Comparison of ENCODE assay signal across 8 cellular contexts in the genomic region with DNA sequence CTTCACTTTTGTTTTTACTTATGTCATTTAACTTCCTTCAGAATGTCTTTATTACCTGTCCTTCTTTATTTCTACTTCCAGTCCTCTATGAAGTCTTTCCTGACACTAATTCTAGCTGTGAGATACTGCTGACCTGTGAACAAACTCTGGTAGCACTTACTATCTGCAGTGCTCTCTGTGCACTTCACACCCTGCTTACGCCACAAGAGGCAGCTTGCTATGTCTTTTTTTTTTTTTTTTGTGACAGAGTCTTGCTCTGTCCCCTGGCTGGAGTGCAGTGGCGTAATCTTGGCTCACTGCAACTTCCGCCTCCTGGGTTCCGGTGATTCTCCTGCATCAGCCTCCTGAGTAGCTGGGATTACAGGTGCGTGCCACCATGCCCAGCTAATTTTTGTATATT. TPM values are rescaled to one million over a fixed set of nuclear protein-coding genes. Genes with fewer than 3 reads are reported as not detected.
DNase-seq lines count a peak whose midpoint lies in the region; ATAC-seq and TF ChIP-seq lines count a peak whose summit lies in the region.

No MANE protein-coding gene starts in this region.

- H3K36me3 ChIP-seq in brain microvascular endothelial cell (replicated peaks) = no peaks in the 10 kb centered on the region

- no peaks in the 10 kb centered on the region for H3K9me3 Mint-ChIP-seq in natural killer cell treated with Interleukin-12 subunit alpha and Interleukin-12 subunit beta and Interleukin-15 and Interleukin-18, amount 100 ng/mL, for 72 hours

- peak overlapping the region; percentile 84 for H3K4me3 Mint-ChIP-seq in natural killer cell treated with Interleukin-12 subunit alpha and Interleukin-12 subunit beta and Interleukin-15 and Interleukin-18, amount 100 ng/mL, for 72 hours

- ATAC-seq in natural killer cell treated with Interleukin-12 subunit alpha and Interleukin-12 subunit beta and Interleukin-15 and Interleukin-18, amount 100 ng/mL, for 72 hours = peak; percentile 91 to 96
- ATAC-seq in HG02852 (IDR thresholded peaks at IDR 0.05; ENCODE audit: unreplicated experiment) = no peak
- no peak for ATAC-seq in HG02970 (IDR thresholded peaks at IDR 0.05; ENCODE audit: low FRiP score, unreplicated experiment)

- no peaks in the 10 kb centered on the region for H3K36me3 Mint-ChIP-seq in natural killer cell treated with Interleukin-12 subunit alpha and Interleukin-12 subunit beta and Interleukin-15 and Interleukin-18, amount 100 ng/mL, for 72 hours

- H3K4me3 ChIP-seq in brain microvascular endothelial cell (ENCODE audit: low read depth, low read length) = no peak overlapping the region

- in situ Hi-C loops in brain microvascular endothelial cell (cut with HindIII; ENCODE audit: low pct_ligation_motif_present, low sequenced_read_pairs) = no loop called here

- peaks cover 56 to 66% of the 10 kb centered on the region in 2 donors for H3K4me1 Mint-ChIP-seq in natural killer cell treated with Interleukin-12 subunit alpha and Interleukin-12 subunit beta and Interleukin-15 and Interleukin-18, amount 100 ng/mL, for 72 hours (ENCODE audit: low read depth in 2 of 2)

- DNase-seq in Kasumi-1 (lab: John Stamatoyannopoulos, UW) = peak; percentile 12 to 25
- DNase-seq in brain microvascular endothelial cell = peak; percentile 8
- peak; percentile 86 for DNase-seq in natural killer cell treated with Interleukin-12 subunit alpha and Interleukin-12 subunit beta and Interleukin-15 and Interleukin-18, amount 100 ng/mL, for 72 hours (ENCODE audit: low spot score)
- DNase-seq in OCI-M2 (lab: John Stamatoyannopoulos, UW; ENCODE audit: unreplicated experiment) = no peak
- DNase-seq in mesenteric fat pad (ENCODE audit: low spot score) = no peak

- no peaks in the 10 kb centered on the region for H3K27me3 Mint-ChIP-seq in natural killer cell treated with Interleukin-12 subunit alpha and Interleukin-12 subunit beta and Interleukin-15 and Interleukin-18, amount 100 ng/mL, for 72 hours

- peak; percentile 35 for TF ChIP-seq CTCF in GM12873 (IDR thresholded peaks at IDR 0.05; ENCODE audit: insufficient read depth, low read depth, low read length, missing control alignments)
- no peak for TF ChIP-seq CTCF in brain microvascular endothelial cell (IDR thresholded peaks at IDR 0.05; ENCODE audit: low read depth, low read length, missing control alignments)

- H3K27ac ChIP-seq in brain microvascular endothelial cell = peak overlapping the region; percentile 20

- no peaks in the 10 kb centered on the region for H3K27me3 ChIP-seq in brain microvascular endothelial cell (replicated peaks)

- peak overlapping the region; percentile 74 to 83 for H3K27ac Mint-ChIP-seq in natural killer cell treated with Interleukin-12 subunit alpha and Interleukin-12 subunit beta and Interleukin-15 and Interleukin-18, amount 100 ng/mL, for 72 hours

RNA-seq across cellular contexts. Expression of a gene that starts 10.7 kb away (rescaled TPM):
- 10 to 100 TPM; 83.9 to 85.9 TPM for total RNA-seq in natural killer cell treated with Interleukin-12 subunit alpha and Interleukin-12 subunit beta and Interleukin-15 and Interleukin-18, amount 100 ng/mL, for 72 hours
- 125 TPM for total RNA-seq in mesenteric fat pad

RNA-seq across cellular contexts. Expression of a gene that starts 25.4 kb away (rescaled TPM):
- total RNA-seq in natural killer cell treated with Interleukin-12 subunit alpha and Interleukin-12 subunit beta and Interleukin-15 and Interleukin-18, amount 100 ng/mL, for 72 hours = 100 to 1,000 TPM; 154 to 164 TPM
- total RNA-seq in mesenteric fat pad = 83.3 TPM

RNA-seq across cellular contexts. Expression of a gene that starts 57.8 kb away (rescaled TPM):
- total RNA-seq in natural killer cell treated with Interleukin-12 subunit alpha and Interleukin-12 subunit beta and Interleukin-15 and Interleukin-18, amount 100 ng/mL, for 72 hours = 10 to 100 TPM; 15.5 to 30.0 TPM
- total RNA-seq in mesenteric fat pad = 8.3 TPM

Comparison
In these comparisons a context has a peak if more than half of its experiments do, and no peak if none do; other contexts are left out.
1. DNase-seq: peak in Kasumi-1 (2 of 2), brain microvascular endothelial cell (single experiment) and natural killer cell treated with Interleukin-12 subunit alpha and Interleukin-12 subunit beta and Interleukin-15 and Interleukin-18, amount 100 ng/mL, for 72 hours (single experiment); none in OCI-M2 (single experiment) and mesenteric fat pad (single experiment).
2. ATAC-seq: peak in natural killer cell treated with Interleukin-12 subunit alpha and Interleukin-12 subunit beta and Interleukin-15 and Interleukin-18, amount 100 ng/mL, for 72 hours (2 of 2); none in HG02852 (single experiment) and HG02970 (single experiment).